Comparison of ENCODE assay signal across 15 cellular contexts in genomic region chr12:52247622-52248540, GRCh38. TPM values are rescaled to one million over a fixed set of nuclear protein-coding genes. Genes with fewer than 3 reads are reported as not detected.
DNase-seq lines count a peak whose midpoint lies in the region; ATAC-seq and TF ChIP-seq lines count a peak whose summit lies in the region.
"Had no signal": no experiment of that assay in that cellular context is flagged by ENCODE, and none has a peak within 500 bp of the region (broad histone marks: within the 10 kb centered on the region; RNA-seq: fewer than 3 reads in every experiment).

No MANE protein-coding gene starts in this region.

- dilution Hi-C loops in mammary epithelial cell (cut with HindIII; ENCODE audit: low sequenced_read_pairs) = loop anchor here (5.0 kb wide), 1 partner anchor 36 kb away; no protein-coding TSS in a partner anchor

- TF ChIP-seq CTCF in HCT116 (IDR thresholded peaks at IDR 0.05 in 2 of 3, conservative IDR thresholded peaks at IDR 0.05 in 1 of 3; ENCODE audit: borderline replicate concordance in 1 of 3, insufficient read depth in 1 of 3, low read depth in 2 of 3, low read length in 2 of 3) = no peak
- TF ChIP-seq CTCF in mammary epithelial cell (conservative IDR thresholded peaks at IDR 0.05 in 1 of 2, IDR thresholded peaks at IDR 0.05 in 1 of 2; ENCODE audit: extremely low read depth in 1 of 2, insufficient read depth in 1 of 2, low read depth in 1 of 2, low read length in 2 of 2) = no peak
- TF ChIP-seq CTCF in prostate gland (IDR thresholded peaks at IDR 0.05) = no peak
- TF ChIP-seq CTCF in mucosa of descending colon (IDR thresholded peaks at IDR 0.05) = no peak

- H3K9me3 ChIP-seq in HCT116 (ENCODE audit: control insufficient read depth in 1 of 2, insufficient read depth in 1 of 2, low read depth in 1 of 2, low read length in 2 of 2) = no peaks in the 10 kb centered on the region
- no peaks in the 10 kb centered on the region for H3K9me3 ChIP-seq in mammary epithelial cell (replicated peaks; ENCODE audit: insufficient read depth, low read length)
- H3K9me3 ChIP-seq in prostate gland = no peaks in the 10 kb centered on the region
- no peaks in the 10 kb centered on the region for H3K9me3 ChIP-seq in mucosa of descending colon

- intact Hi-C loops in HCT116 (cut with micrococcal nuclease) (no loop called here), mammary epithelial cell (cut with micrococcal nuclease) (no loop called here), prostate gland (cut with DNase I) (no loop called here), mucosa of descending colon (cut with DNase I, micrococcal nuclease) (no loop called here)

- DNase-seq in NCI-H82 (lab: John Stamatoyannopoulos, UW) = peak; percentile 49
- DNase-seq in NCI-H82 treated with DMSO at 0.1 percent for 48 hours (lab: John Stamatoyannopoulos, UW; ENCODE audit: unreplicated experiment) = no peak
- no peak for DNase-seq in HCT116 (ENCODE audit: low read depth, low spot score)
- DNase-seq in mammary epithelial cell = no peak
- DNase-seq in prostate gland (ENCODE audit: low spot score) = no peak
- no peak for DNase-seq in mucosa of descending colon
- DNase-seq in NOMO-1 (lab: John Stamatoyannopoulos, UW; ENCODE audit: unreplicated experiment in 2 of 2) = no peak
- DNase-seq in iPS-NIHi7 (ENCODE audit: extremely low spot score) = no peak
- DNase-seq: activated CD4-positive, alpha-beta T cell treated with anti-CD3 and anti-CD28 coated beads for 1 hour; DMS79; naive B cell had no signal

- no TSS peak for BruUV-seq in HCT116 (replicated peaks; lab: Mats Ljungman, UMichigan)
- no TSS peak for BruUV-seq in mammary epithelial cell (replicated peaks; lab: Mats Ljungman, UMichigan)

- RAD21 ChIA-PET in HCT116 (lab: Charles Lee; ENCODE audit: low non-redundant PET in 1 of 2, low total read pairs in 2 of 2, uncharacterized antibody in 2 of 2, unreplicated experiment in 2 of 2) = no interaction called here

- H3K9me2 ChIP-seq in HCT116 (ENCODE audit: insufficient read depth) = no peaks in the 10 kb centered on the region

- H2AFZ ChIP-seq in HCT116 (ENCODE audit: low read depth, low read length, poor library complexity, severe bottlenecking) (no peak overlapping the region), mammary epithelial cell (ENCODE audit: low read depth, low read length) (no peak overlapping the region)

- POLR2A ChIA-PET in HCT116 (lab: Charles Lee) = interaction anchor here (1.0 to 1.7 kb wide), 2 partner anchors 30 to 32 kb away, joined by 3 to 7 read pairs; no protein-coding TSS in a partner anchor

- TF ChIP-seq RAD21 in HCT116 (IDR thresholded peaks at IDR 0.05; ENCODE audit: low read depth) = no peak

- H3K27ac ChIP-seq in HCT116 (ENCODE audit: low read depth, low read length) (peak overlapping the region; percentile 41), mammary epithelial cell (ENCODE audit: insufficient read depth, low read depth, low read length) (peak overlapping the region; percentile 2), prostate gland (peak overlapping the region; percentile 71 to 87)

- in situ Hi-C loops in mammary epithelial cell (cut with MboI; ENCODE audit: low sequenced_read_pairs in 2 of 2) = loop anchor here in 1 of 2 donors (10.0 kb wide), 1 partner anchor 627 kb away; no protein-coding TSS in a partner anchor

- H3K4me3 ChIP-seq in HCT116 (replicated peaks in 1 of 2; ENCODE audit: low read depth in 1 of 2, low read length in 2 of 2) (peak overlapping the region in 1 of 2 experiments; percentile 15; a peak in 2 of 4 replicates), mammary epithelial cell (replicated peaks in 1 of 3; ENCODE audit: insufficient read depth in 1 of 3, low read depth in 2 of 3, low read length in 3 of 3) (no peak overlapping the region), prostate gland (no peak overlapping the region), mucosa of descending colon (no peak overlapping the region)
- H3K4me3 ChIP-seq: smooth muscle cell had no signal

- ATAC-seq in HCT116 (no peak), mucosa of descending colon (no peak)
- ATAC-seq: activated naive CD4-positive, alpha-beta T cell treated with anti-CD3 and anti-CD28 coated beads, Interleukin-2, amount 50 U/mL, for 72 hours had no signal

- H3K4me2 ChIP-seq in HCT116 (ENCODE audit: low read length) (peak overlapping the region; percentile 82), mammary epithelial cell (ENCODE audit: insufficient read depth, low read depth, low read length) (no peak overlapping the region)
- H3K4me2 ChIP-seq: smooth muscle cell had no signal

- H3K79me2 ChIP-seq in HCT116 (ENCODE audit: insufficient read depth, low read length) = no peaks in the 10 kb centered on the region
- peaks cover under 1% of the 10 kb centered on the region for H3K79me2 ChIP-seq in mammary epithelial cell (ENCODE audit: insufficient read depth, low read length)

- 70% methylated on average over 10 of the region's 10 CpGs for WGBS in mammary epithelial cell (ENCODE audit: low coverage, missing lambda C conversion rate)
- 80% methylated on average over 10 of the region's 10 CpGs for WGBS in prostate gland

- TF ChIP-seq POLR2A in HCT116 (IDR thresholded peaks at IDR 0.05; ENCODE audit: borderline replicate concordance, extremely low read depth, insufficient read depth, insufficient read length) (no peak), prostate gland (IDR thresholded peaks at IDR 0.05) (no peak)

- H3K36me3 ChIP-seq in HCT116 (ENCODE audit: control insufficient read depth in 1 of 2, insufficient read depth in 2 of 2, low read length in 2 of 2) (no peaks in the 10 kb centered on the region), mammary epithelial cell (ENCODE audit: insufficient read depth, low read length) (peaks cover 41% of the 10 kb centered on the region), prostate gland (no peaks in the 10 kb centered on the region), mucosa of descending colon (ENCODE audit: low read depth) (no peaks in the 10 kb centered on the region)

- CTCF ChIA-PET in HCT116 (lab: Charles Lee) = interaction anchor here (0.9 to 1.4 kb wide), 4 partner anchors 30 to 80 kb away, joined by 3 to 4 read pairs (median 3); no protein-coding TSS in a partner anchor
- CTCF ChIA-PET in mammary epithelial cell (lab: Charles Lee; ENCODE audit: low non-redundant PET) = no interaction called here

- peaks cover 61 to 79% of the 10 kb centered on the region in 2 experiments for H3K4me1 ChIP-seq in HCT116 (ENCODE audit: control insufficient read depth in 1 of 2, insufficient read depth in 2 of 2, low read length in 2 of 2)
- peaks cover 27% of the 10 kb centered on the region for H3K4me1 ChIP-seq in mammary epithelial cell (ENCODE audit: insufficient read depth, low read length)
- peaks cover 19% of the 10 kb centered on the region for H3K4me1 ChIP-seq in prostate gland (replicated peaks)
- peaks cover 10% of the 10 kb centered on the region for H3K4me1 ChIP-seq in mucosa of descending colon (ENCODE audit: low read depth)

- H3K27me3 ChIP-seq in HCT116 (ENCODE audit: insufficient read depth, low read length) = no peaks in the 10 kb centered on the region
- no peaks in the 10 kb centered on the region for H3K27me3 ChIP-seq in mammary epithelial cell (ENCODE audit: insufficient read depth, low read length)
- H3K27me3 ChIP-seq in prostate gland (replicated peaks; ENCODE audit: insufficient read depth) = no peaks in the 10 kb centered on the region

- peak overlapping the region; percentile 44 for H3K9ac ChIP-seq in HCT116 (ENCODE audit: low read length)
- no peak overlapping the region for H3K9ac ChIP-seq in mammary epithelial cell (ENCODE audit: insufficient read depth, low read length)

- H4K20me1 ChIP-seq in HCT116 (ENCODE audit: insufficient read depth) (no peaks in the 10 kb centered on the region), mammary epithelial cell (ENCODE audit: insufficient read depth, low read length) (peaks cover 15% of the 10 kb centered on the region)

TF ChIP-seq in HCT116, 20 proteins besides CTCF, POLR2A, EP300 and RAD21 (continues in another document):
- TF ChIP-seq ELF1 (IDR thresholded peaks at IDR 0.05; ENCODE audit: borderline replicate concordance, low read depth) (no peak), MAX (IDR thresholded peaks at IDR 0.05) (no peak), CEBPB (IDR thresholded peaks at IDR 0.05; ENCODE audit: low read depth) (no peak), CBX3 (IDR thresholded peaks at IDR 0.05; ENCODE audit: low read depth) (no peak), ZFX (IDR thresholded peaks at IDR 0.05) (no peak)

RNA-seq across cellular contexts. Expression of gene KRT7, which starts 14.8 kb away (rescaled TPM):
- 72.6 TPM for total RNA-seq in HCT116 (2021; ENCODE audit: unreplicated experiment)
- 96.4 and 207 TPM in 2 replicates for polyA plus RNA-seq in HCT116 (2012)
- total RNA-seq in mammary epithelial cell = 1,000 to 10,000 TPM; 2,215 to 3,387 TPM
- polyA plus RNA-seq in mammary epithelial cell = 3,281 TPM
- polyA minus RNA-seq in mammary epithelial cell = 4,390 TPM
- 100 to 1,000 TPM in 1 of 2 donors, 10 to 100 TPM in 1; 53.1 to 151 TPM for total RNA-seq in prostate gland
- total RNA-seq in mucosa of descending colon = 1 to 10 TPM; 1.0 to 6.4 (median 1.7) TPM
- total RNA-seq: SK-MEL-5 had no signal

RNA-seq across cellular contexts. Expression of gene KRT86, which starts 26.6 kb away (rescaled TPM):
- total RNA-seq in HCT116 (2021; ENCODE audit: unreplicated experiment) (1.5 TPM), mammary epithelial cell (10 to 100 TPM in 1 of 2 donors, 1 to 10 TPM in 1; 6.3 to 34.9 TPM), prostate gland (under 1 TPM; 0.27 to 0.85 TPM), mucosa of descending colon (under 1 TPM in 2 of 3 donors, not detected in 1; 0.35 to 0.58 TPM)
- 0.62 and 1.4 TPM in 2 replicates for polyA plus RNA-seq in HCT116 (2012)
- polyA plus RNA-seq in mammary epithelial cell = 8.6 TPM
- polyA minus RNA-seq in mammary epithelial cell = 0.72 TPM
- total RNA-seq: SK-MEL-5, smooth muscle cell had no signal
- polyA plus RNA-seq: smooth muscle cell had no signal

RNA-seq across cellular contexts. Expression of gene KRT81, which starts 43.5 kb away (rescaled TPM):
- total RNA-seq in HCT116 (2021; ENCODE audit: unreplicated experiment) = 0.84 TPM
- polyA plus RNA-seq in HCT116 (2012) = 1.1 and 2.3 TPM in 2 replicates
- total RNA-seq in mammary epithelial cell = 100 to 1,000 TPM; 176 to 903 TPM
- polyA plus RNA-seq in mammary epithelial cell = 90.5 TPM
- polyA minus RNA-seq in mammary epithelial cell = 21.9 TPM
- total RNA-seq in prostate gland = 1 to 10 TPM in 1 of 2 donors, not detected in 1; 1.7 TPM
- total RNA-seq in mucosa of descending colon = not detected
- total RNA-seq: activated naive CD4-positive, alpha-beta T cell treated with anti-CD3 and anti-CD28 coated beads, Interleukin-2, amount 50 U/mL, for 72 hours; ureter had no signal

RNA-seq across cellular contexts. Expression of gene KRT80, which starts 56.1 kb away (rescaled TPM):
- total RNA-seq in HCT116 (2021; ENCODE audit: unreplicated experiment) (8.8 TPM), mammary epithelial cell (1 to 10 TPM; 1.8 to 2.7 TPM), prostate gland (1 to 10 TPM; 1.9 to 3.7 TPM), mucosa of descending colon (under 1 TPM in 1 of 3 donors, not detected in 2; 0.06 TPM)
- 14.4 and 24.3 TPM in 2 replicates for polyA plus RNA-seq in HCT116 (2012)
- 1.2 TPM for polyA plus RNA-seq in mammary epithelial cell
- not detected for polyA minus RNA-seq in mammary epithelial cell
- total RNA-seq: activated naive CD4-positive, alpha-beta T cell treated with anti-CD3 and anti-CD28 coated beads, Interleukin-2, amount 50 U/mL, for 72 hours had no signal

Comparison
In these comparisons a context has a peak if more than half of its experiments do, and no peak if none do; other contexts are left out.
1. H3K27ac ChIP-seq: peak in every context shown above with its lines; median percentile 79 in prostate gland; 41 in HCT116; 2 in mammary epithelial cell.
2. RNA of gene KRT7, which starts 14.8 kb away (total RNA-seq): 2,215 to 3,387 TPM in mammary epithelial cell; 53.1 to 151 TPM in prostate gland, 72.6 TPM in HCT116 (single experiment) and 1.0 to 6.4 TPM in mucosa of descending colon; every median in the first group is over 10 times any median in the second.
3. RNA of gene KRT81, which starts 43.5 kb away (total RNA-seq): 176 to 903 TPM in mammary epithelial cell; 1.7 TPM in prostate gland, 0.84 TPM in HCT116 (single experiment) and not detected in mucosa of descending colon; every median in the first group is over 10 times any median in the second.